ENCODE assay signal across 8 cellular contexts in the genomic region with DNA sequence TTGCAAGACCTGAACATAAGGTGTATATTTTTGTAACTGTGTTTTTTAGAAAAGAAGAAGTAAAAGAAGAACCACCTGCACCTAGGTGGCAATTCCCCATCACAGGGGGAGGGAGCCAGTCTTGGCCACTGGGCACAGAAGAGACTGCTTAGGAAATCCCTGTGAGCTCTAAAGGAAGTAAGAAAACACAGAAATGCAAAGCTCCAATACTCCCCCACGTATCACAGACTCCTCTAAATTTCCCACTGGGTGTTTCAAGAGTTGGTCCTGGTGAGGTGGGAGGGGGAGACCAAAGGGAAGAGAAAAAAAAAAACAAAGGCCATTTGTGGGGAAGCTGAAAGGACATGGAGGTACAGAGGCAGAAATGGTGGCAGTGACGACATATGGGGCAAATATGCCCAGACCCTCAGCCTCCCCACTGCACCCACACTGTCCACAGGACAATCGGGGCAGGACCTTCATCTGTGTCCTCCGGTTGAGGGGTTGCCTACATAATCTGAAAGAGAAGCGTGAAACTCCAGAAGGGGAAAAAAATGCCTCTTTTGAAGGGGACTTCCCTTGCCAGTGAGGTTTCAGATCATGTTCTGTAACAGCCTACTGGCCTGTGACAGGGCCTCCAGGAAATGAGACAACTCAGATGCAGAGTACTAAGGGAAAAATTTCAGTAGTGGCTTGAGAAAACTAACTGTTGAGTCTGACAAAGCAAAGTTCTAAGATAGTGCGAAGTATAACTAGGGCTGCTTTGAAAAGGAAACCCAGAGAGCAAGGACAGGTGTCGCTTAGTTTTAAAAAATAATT.
DNase-seq lines count a peak whose midpoint lies in the region; ATAC-seq and TF ChIP-seq lines count a peak whose summit lies in the region.

No MANE protein-coding gene starts in this region.

- H4K20me1 ChIP-seq in GM23338 (replicated peaks; ENCODE audit: insufficient read depth) (no peaks in the 10 kb centered on the region), Karpas-422 (ENCODE audit: insufficient read depth, low read depth, low read length) (no peaks in the 10 kb centered on the region)

- TF ChIP-seq CTCF in GM23338 (conservative IDR thresholded peaks at IDR 0.05; ENCODE audit: low read depth in 2 of 2) (no peak), breast epithelium (IDR thresholded peaks at IDR 0.05) (no peak), vagina (IDR thresholded peaks at IDR 0.05) (no peak), WTC11 (IDR thresholded peaks at IDR 0.05) (no peak)

- intact Hi-C loops in breast epithelium (cut with DNase I; ENCODE audit: low total_unique reads) (no loop called here), vagina (cut with DNase I) (no loop called here)

- H3K4me3 ChIP-seq in GM23338 (no peak overlapping the region), breast epithelium (no peak overlapping the region), mesenchymal stem cell (ENCODE audit: insufficient read depth in 1 of 2, low read depth in 1 of 2, low read length in 2 of 2) (no peak overlapping the region), vagina (no peak overlapping the region), Karpas-422 (ENCODE audit: low read length) (no peak overlapping the region)

- POLR2A ChIA-PET in WTC11 (lab: Charles Lee), result interaction anchor here (0.7 kb wide), 1 partner anchor 69 kb away, joined by 3 read pairs; no protein-coding TSS in a partner anchor

- H3K23ac ChIP-seq in mesenchymal stem cell (ENCODE audit: low read length in 2 of 2), result no peak overlapping the region

- H3K9ac ChIP-seq in mesenchymal stem cell (ENCODE audit: low read length) (peak overlapping the region; percentile 79), Karpas-422 (ENCODE audit: low read length) (no peak overlapping the region)

- H3K27ac ChIP-seq in GM23338 (ENCODE audit: low read depth) (no peak overlapping the region), breast epithelium (peak overlapping the region; percentile 34 to 75), mesenchymal stem cell (ENCODE audit: low read length, poor library complexity, severe bottlenecking) (peak overlapping the region; percentile 42), vagina (peak overlapping the region; percentile 53), Karpas-422 (ENCODE audit: low read length) (no peak overlapping the region)

- H3K4me1 ChIP-seq in GM23338 (ENCODE audit: insufficient read depth) (peaks cover 6% of the 10 kb centered on the region; the same call in 1 of the 2 replicates), breast epithelium (no peaks in the 10 kb centered on the region), mesenchymal stem cell (ENCODE audit: control insufficient read depth, insufficient read depth, low read depth, low read length) (peaks cover 13% of the 10 kb centered on the region), vagina (peaks cover 47% of the 10 kb centered on the region), Karpas-422 (ENCODE audit: low read length) (no peaks in the 10 kb centered on the region)

- no peak overlapping the region for H3K27ac Mint-ChIP-seq in GM23338
- no peak overlapping the region for H3K27ac Mint-ChIP-seq in WTC11

- H2BK15ac ChIP-seq in mesenchymal stem cell (ENCODE audit: low read depth, poor library complexity, severe bottlenecking), result no peak overlapping the region

- H3K27me3 Mint-ChIP-seq in GM23338 (ENCODE audit: insufficient read depth, low read depth, poor library complexity), result peaks cover 7% of the 10 kb centered on the region
- H3K27me3 Mint-ChIP-seq in WTC11 (ENCODE audit: low read depth), result peaks cover 24% of the 10 kb centered on the region

- H3K36me3 Mint-ChIP-seq in GM23338 (ENCODE audit: low read depth), result no peaks in the 10 kb centered on the region
- H3K36me3 Mint-ChIP-seq in WTC11, result no peaks in the 10 kb centered on the region

- H4K8ac ChIP-seq in mesenchymal stem cell (ENCODE audit: low read length), result peak overlapping the region; percentile 1

- peak overlapping the region; percentile 82 for H2BK120ac ChIP-seq in mesenchymal stem cell (ENCODE audit: low read depth, low read length)

- peaks cover 4% of the 10 kb centered on the region for H3K4me1 Mint-ChIP-seq in GM23338
- peaks cover 5% of the 10 kb centered on the region; the same call in 1 of the 2 replicates for H3K4me1 Mint-ChIP-seq in WTC11

- no peak for DNase-seq in GM23338 (ENCODE audit: low spot score)
- DNase-seq in NCI-H226, result peak; percentile 63
- no peak for DNase-seq in breast epithelium (ENCODE audit: low spot score in 2 of 2)
- DNase-seq in mesenchymal stem cell, result peak; percentile 94
- DNase-seq in vagina (ENCODE audit: extremely low spot score in 2 of 2), result no peak
- no peak for DNase-seq in WTC11 (ENCODE audit: low spot score)
- DNase-seq in Karpas-422, result no peak

- TF ChIP-seq POLR2A in breast epithelium (IDR thresholded peaks at IDR 0.05) (no peak), vagina (IDR thresholded peaks at IDR 0.05) (no peak)

- H3K79me1 ChIP-seq in mesenchymal stem cell (replicated peaks; ENCODE audit: low read length, poor library complexity, severe bottlenecking), result no peaks in the 10 kb centered on the region

- H2BK12ac ChIP-seq in mesenchymal stem cell (ENCODE audit: low read length in 2 of 2), result peak overlapping the region; percentile 7 to 76

- H3K9me3 Mint-ChIP-seq in GM23338 (no peaks in the 10 kb centered on the region), WTC11 (no peaks in the 10 kb centered on the region)

- CTCF ChIA-PET in WTC11 (lab: Charles Lee), result no interaction called here

- H3K9me3 ChIP-seq in breast epithelium (no peaks in the 10 kb centered on the region), mesenchymal stem cell (ENCODE audit: control insufficient read depth, low read length) (no peaks in the 10 kb centered on the region), vagina (no peaks in the 10 kb centered on the region), Karpas-422 (ENCODE audit: low read length) (no peaks in the 10 kb centered on the region)

- H3F3A ChIP-seq in GM23338 (replicated peaks; ENCODE audit: low read depth), result no peaks in the 10 kb centered on the region

- ATAC-seq in GM18502 (IDR thresholded peaks at IDR 0.05; ENCODE audit: poor library complexity, unreplicated experiment), result peak; percentile 62
- no peak for ATAC-seq in GM23338
- no peak for ATAC-seq in WTC11

- H2AFZ ChIP-seq in GM23338, result peak overlapping the region; percentile 87; the same call in 1 of the 2 replicates
- no peak overlapping the region for H2AFZ ChIP-seq in mesenchymal stem cell (ENCODE audit: low read depth, low read length)
- H2AFZ ChIP-seq in Karpas-422 (ENCODE audit: low read length), result no peak overlapping the region

- H3K4me3 Mint-ChIP-seq in GM23338, result no peak overlapping the region
- H3K4me3 Mint-ChIP-seq in WTC11, result no peak overlapping the region

- H3K4me2 ChIP-seq in GM23338 (no peak overlapping the region), mesenchymal stem cell (ENCODE audit: low read length, poor library complexity, severe bottlenecking) (no peak overlapping the region), Karpas-422 (ENCODE audit: low read depth, low read length, poor library complexity, severe bottlenecking) (no peak overlapping the region)

- peak overlapping the region in 1 of 2 experiments; percentile 76 for H3K18ac ChIP-seq in mesenchymal stem cell (ENCODE audit: low read depth in 1 of 2, low read length in 2 of 2)

- H4K91ac ChIP-seq in mesenchymal stem cell (ENCODE audit: low read length), result peak overlapping the region; percentile 36

- H2BK5ac ChIP-seq in mesenchymal stem cell (ENCODE audit: low read depth, low read length, poor library complexity, severe bottlenecking), result no peak overlapping the region

- no peaks in the 10 kb centered on the region for H3K9me2 ChIP-seq in GM23338 (ENCODE audit: insufficient read depth)
- H3K9me2 ChIP-seq in Karpas-422 (replicated peaks; ENCODE audit: insufficient read depth, low read length), result no peaks in the 10 kb centered on the region

- peak overlapping the region in 1 of 2 experiments; percentile 42 for H3K4ac ChIP-seq in mesenchymal stem cell (ENCODE audit: low read depth in 1 of 2, low read length in 2 of 2)

- peak overlapping the region; percentile 65 for H2AK5ac ChIP-seq in mesenchymal stem cell (ENCODE audit: low read length, severe bottlenecking)

- 77% methylated on average over 5 of the region's 7 CpGs for WGBS in mesenchymal stem cell

- H3K36me3 ChIP-seq in GM23338 (ENCODE audit: insufficient read depth), result no peaks in the 10 kb centered on the region
- H3K36me3 ChIP-seq in breast epithelium, result no peaks in the 10 kb centered on the region
- H3K36me3 ChIP-seq in mesenchymal stem cell (ENCODE audit: control insufficient read depth in 1 of 2, insufficient read depth in 2 of 2, low read depth in 1 of 2, low read length in 2 of 2), result no peaks in the 10 kb centered on the region
- H3K36me3 ChIP-seq in vagina, result no peaks in the 10 kb centered on the region
- H3K36me3 ChIP-seq in Karpas-422 (ENCODE audit: insufficient read depth, low read length), result no peaks in the 10 kb centered on the region

- no peak overlapping the region for H3K14ac ChIP-seq in mesenchymal stem cell (ENCODE audit: low read length in 2 of 2)

- H3K27me3 ChIP-seq in GM23338 (ENCODE audit: insufficient read depth) (no peaks in the 10 kb centered on the region), breast epithelium (no peaks in the 10 kb centered on the region), mesenchymal stem cell (ENCODE audit: control insufficient read depth in 1 of 2, insufficient read depth in 1 of 2, low read length in 2 of 2) (no peaks in the 10 kb centered on the region), vagina (no peaks in the 10 kb centered on the region), Karpas-422 (ENCODE audit: low read length) (0 out of 2 replicates have a peak, but pooled peaks cover 6% of the 10 kb centered on the region)

- no peaks in the 10 kb centered on the region for H3K79me2 ChIP-seq in GM23338 (replicated peaks; ENCODE audit: insufficient read depth)
- H3K79me2 ChIP-seq in Karpas-422 (ENCODE audit: low read length), result no peaks in the 10 kb centered on the region

TF ChIP-seq in WTC11, 78 proteins besides CTCF, POLR2A, EP300 and RAD21 (continues in another document):
- no peak for TF ChIP-seq MYBL2 (CRISPR knock-in tag; IDR thresholded peaks at IDR 0.05)
- TF ChIP-seq, protein P1, sequence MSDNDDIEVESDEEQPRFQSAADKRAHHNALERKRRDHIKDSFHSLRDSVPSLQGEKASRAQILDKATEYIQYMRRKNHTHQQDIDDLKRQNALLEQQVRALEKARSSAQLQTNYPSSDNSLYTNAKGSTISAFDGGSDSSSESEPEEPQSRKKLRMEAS (CRISPR knock-in tag; IDR thresholded peaks at IDR 0.05), result no peak
- no peak for TF ChIP-seq ZBTB21 (CRISPR knock-in tag; IDR thresholded peaks at IDR 0.05; ENCODE audit: borderline replicate concordance)

Comparison
In these comparisons a context has a peak if more than half of its experiments do, and no peak if none do; other contexts are left out.
1. DNase-seq: peak in NCI-H226 (single experiment) and mesenchymal stem cell (single experiment); none in GM23338 (single experiment), breast epithelium (0 of 2), vagina (0 of 2), WTC11 (single experiment) and Karpas-422 (single experiment).
2. H3K27ac ChIP-seq: peak in breast epithelium (2 of 2), mesenchymal stem cell (single experiment) and vagina (single experiment); none in GM23338 (single experiment) and Karpas-422 (single experiment).